Comparison of ENCODE assay signal across 9 cellular contexts in the genomic region with DNA sequence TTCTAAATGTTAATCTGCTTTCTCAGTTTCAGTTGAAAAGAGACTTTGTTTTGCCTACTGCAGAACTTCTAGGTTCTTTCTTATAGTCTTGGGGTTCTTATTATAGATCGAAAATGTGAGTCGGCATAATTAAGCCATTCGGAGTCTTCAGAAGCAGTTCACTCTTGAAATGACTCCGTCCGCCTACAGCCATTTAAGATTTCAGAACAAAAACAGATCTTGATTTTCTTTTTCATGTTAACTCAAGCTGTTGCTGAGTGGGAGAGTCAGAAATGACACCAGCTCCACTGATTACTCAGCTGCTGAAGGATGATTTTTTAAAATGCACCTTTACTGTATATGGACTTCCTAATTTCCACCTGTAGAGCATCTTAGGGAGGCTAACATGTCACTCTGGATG. TPM values are rescaled to one million over a fixed set of nuclear protein-coding genes. Genes with fewer than 3 reads are reported as not detected.
DNase-seq lines count a peak whose midpoint lies in the region; ATAC-seq and TF ChIP-seq lines count a peak whose summit lies in the region.
"Had no signal": no experiment of that assay in that cellular context is flagged by ENCODE, and none has a peak within 500 bp of the region (broad histone marks: within the 10 kb centered on the region; RNA-seq: fewer than 3 reads in every experiment).

No MANE protein-coding gene starts in this region.

- peak; percentile 94 for DNase-seq in GM12864 (ENCODE audit: low read depth)
- no peak for DNase-seq in immature natural killer cell
- DNase-seq in T-helper 9 cell: no peak
- no peak for DNase-seq in progenitor cell of endocrine pancreas (ENCODE audit: low spot score, unreplicated experiment)
- no peak for DNase-seq in NCI-H2107 (lab: John Stamatoyannopoulos, UW)
- no peak for DNase-seq in NCI-H2171 treated with DMSO at 0.1 percent for 48 hours (lab: John Stamatoyannopoulos, UW)

- no peak for TF ChIP-seq CTCF in GM12864 (IDR thresholded peaks at IDR 0.05; ENCODE audit: low read depth, low read length, missing control alignments)
- no peak for TF ChIP-seq CTCF in progenitor cell of endocrine pancreas (IDR thresholded peaks at IDR 0.05; ENCODE audit: unreplicated experiment)

- peak overlapping the region; percentile 94 to 100 (median 98) for H3K27ac Mint-ChIP-seq in immature natural killer cell
- no peak overlapping the region for H3K27ac Mint-ChIP-seq in progenitor cell of endocrine pancreas

- H3K4me1 Mint-ChIP-seq in immature natural killer cell (peaks cover 73 to 90% of the 10 kb centered on the region in 2 donors), progenitor cell of endocrine pancreas (ENCODE audit: low read depth) (peaks cover 36% of the 10 kb centered on the region)

- H3K27me3 Mint-ChIP-seq in immature natural killer cell (ENCODE audit: low read depth in 3 of 3) (peaks cover 5 to 29% (median 16%) of the 10 kb centered on the region in 3 donors), progenitor cell of endocrine pancreas (peaks cover 27% of the 10 kb centered on the region)

- peaks cover 58 to 69% (median 58%) of the 10 kb centered on the region in 3 donors for H3K36me3 Mint-ChIP-seq in immature natural killer cell
- H3K36me3 Mint-ChIP-seq in progenitor cell of endocrine pancreas (ENCODE audit: insufficient read depth): peaks cover 5% of the 10 kb centered on the region

- H3K9me3 Mint-ChIP-seq in immature natural killer cell (no peaks in the 10 kb centered on the region), progenitor cell of endocrine pancreas (ENCODE audit: low read depth) (no peaks in the 10 kb centered on the region)

- peak overlapping the region; percentile 64; the same call in 1 of the 2 replicates for H3K4me3 ChIP-seq in GM12864 (ENCODE audit: low read depth, low read length)
- H3K4me3 ChIP-seq: ascending aorta had no signal

- H3K4me3 Mint-ChIP-seq in immature natural killer cell: peak overlapping the region; percentile 94 to 100 (median 97)
- H3K4me3 Mint-ChIP-seq in progenitor cell of endocrine pancreas (ENCODE audit: low read depth): no peak overlapping the region

- ATAC-seq in GM21390 (IDR thresholded peaks at IDR 0.05; ENCODE audit: unreplicated experiment): peak; percentile 65
- ATAC-seq in HG03520 (IDR thresholded peaks at IDR 0.05; ENCODE audit: unreplicated experiment): peak; percentile 53

RNA-seq across cellular contexts. Expression of a gene that starts 15.9 kb away (rescaled TPM):
- polyA plus RNA-seq in immature natural killer cell: 10 to 100 TPM; 25.3 to 77.0 (median 33.0) TPM
- 4.3 and 8.9 TPM in 2 replicates for total RNA-seq in progenitor cell of endocrine pancreas
